Comparison of ENCODE assay signal across 8 cellular contexts in genomic region chrX:89350024-89350423, GRCh38.
A peak's percentile ranks its signal among the peaks of the same experiment; 100 is the strongest.
DNase-seq lines count a peak whose midpoint lies in the region; ATAC-seq, FAIRE-seq and TF ChIP-seq lines count a peak whose summit lies in the region.
"Not testable (repeated sequence)": the region's sequence is repeated elsewhere in the genome, so short reads cannot be mapped to it uniquely, and the experiment has no call there.

No MANE protein-coding gene starts in this region.

- in situ Hi-C loops in Panc1 (cut with HindIII; ENCODE audit: low pct_unique_long_range_greater_than_20kb, low sequenced_read_pairs), result not testable (repeated sequence)

- peak; percentile 0 for DNase-seq in NB4 (ENCODE audit: low read depth)
- DNase-seq in Panc1 (ENCODE audit: low read depth, low spot score), result not testable (repeated sequence)
- peak; percentile 2 for DNase-seq in activated CD4-positive, alpha-beta T cell treated with anti-CD3 and anti-CD28 coated beads for 48 hours
- DNase-seq in hepatocyte (ENCODE audit: low spot score), result peak; percentile 23
- peak in 1 of 6 donors; percentile 14 for DNase-seq in pancreas

- H3K4me2 ChIP-seq in hepatocyte, result not testable (repeated sequence)

- CTCF ChIA-PET in Panc1 (lab: Charles Lee), result not testable (repeated sequence)

- intact Hi-C loops in Panc1 (cut with micrococcal nuclease; ENCODE audit: unreplicated experiment); pancreas (cut with DNase I): not testable (repeated sequence)

- BruUV-seq in Panc1 (replicated peaks; lab: Mats Ljungman, UMichigan), result not testable (repeated sequence)

- not testable (repeated sequence) for H3K9me2 ChIP-seq in hepatocyte (replicated peaks; ENCODE audit: insufficient read depth)

- H3K79me2 ChIP-seq in hepatocyte, result not testable (repeated sequence)

- not testable (repeated sequence) for H2AFZ ChIP-seq in hepatocyte

- POLR2A ChIA-PET in Panc1 (lab: Charles Lee), result not testable (repeated sequence)

- FAIRE-seq in A204.1 (lab: Jason Lieb, UNC) (peak; percentile 95), pancreas (lab: Jason Lieb, UNC) (peak; percentile 92)

- ATAC-seq in GM19395 (IDR thresholded peaks at IDR 0.05; ENCODE audit: unreplicated experiment), result peak; percentile 62
- peak; percentile 66 for ATAC-seq in HG02759 (IDR thresholded peaks at IDR 0.05; ENCODE audit: unreplicated experiment)
- not testable (repeated sequence) for ATAC-seq in Panc1
- peak in 2 of 4 donors; percentile 47 to 62 for ATAC-seq in pancreas

- H3K36me3 ChIP-seq in Panc1 (ENCODE audit: control insufficient read depth, insufficient read depth, low read length); hepatocyte (replicated peaks; ENCODE audit: insufficient read depth, low read depth); pancreas: not testable (repeated sequence)

- TF ChIP-seq CTCF in NB4 (IDR thresholded peaks at IDR 0.05; ENCODE audit: low read depth, low read length); pancreas (IDR thresholded peaks at IDR 0.05): not testable (repeated sequence)
- peak; percentile 24 for TF ChIP-seq CTCF in Panc1 (IDR thresholded peaks at IDR 0.05)
- TF ChIP-seq CTCF in hepatocyte (IDR thresholded peaks at IDR 0.05; ENCODE audit: poor library complexity), result peak; percentile 36

- 32% methylated on average over 9 of the region's 10 CpGs for WGBS in hepatocyte (ENCODE audit: low lambda C conversion rate, missing lambda C conversion rate)
- 20 to 22% methylated on average over 8 of the region's 10 CpGs for WGBS in pancreas, 2 donors

- H4K20me1 ChIP-seq in hepatocyte (ENCODE audit: insufficient read depth, poor library complexity, severe bottlenecking), result not testable (repeated sequence)

- not testable (repeated sequence) for H3K4me3 ChIP-seq in NB4 (ENCODE audit: low read depth, low read length); Panc1 (ENCODE audit: low read depth in 2 of 2, low read length in 2 of 2); hepatocyte; pancreas

- H3K27ac ChIP-seq in Panc1 (ENCODE audit: low read length); hepatocyte; pancreas: not testable (repeated sequence)

- H3K9me3 ChIP-seq in Panc1 (ENCODE audit: control insufficient read depth, insufficient read depth, low read depth, low read length); hepatocyte (ENCODE audit: low read depth); pancreas: not testable (repeated sequence)

- H3K27me3 ChIP-seq in Panc1 (ENCODE audit: control insufficient read depth, insufficient read depth, low read length); hepatocyte; pancreas: not testable (repeated sequence)

- not testable (repeated sequence) for H3K4me1 ChIP-seq in Panc1 (ENCODE audit: control insufficient read depth, insufficient read depth, low read length); hepatocyte (ENCODE audit: insufficient read depth); pancreas

- TF ChIP-seq POLR2A in NB4 (IDR thresholded peaks at IDR 0.05; ENCODE audit: extremely low read depth, insufficient read length), result not testable (repeated sequence)
